In genomic region chr19:46786236-46787039, GRCh38 we compare ENCODE assay signal across 8 cellular contexts. TPM values are rescaled to one million over a fixed set of nuclear protein-coding genes. Genes with fewer than 3 reads are reported as not detected.
DNase-seq lines count a peak whose midpoint lies in the region; ATAC-seq and TF ChIP-seq lines count a peak whose summit lies in the region.

No MANE protein-coding gene starts in this region.

- no peaks in the 10 kb centered on the region for H3K9me3 Mint-ChIP-seq in T-cell
- no peaks in the 10 kb centered on the region for H3K9me3 Mint-ChIP-seq in activated naive CD8-positive, alpha-beta T cell treated with anti-CD3 and anti-CD28 coated beads, Interleukin-2, amount 50 U/mL, for 24 hours

- no peak for TF ChIP-seq CTCF in KMS-11 (conservative IDR thresholded peaks at IDR 0.05; ENCODE audit: low read depth, low read length)

- no peaks in the 10 kb centered on the region for H3K9me3 ChIP-seq in right cardiac atrium (ENCODE audit: control insufficient read depth, low read length)

- ATAC-seq in T-cell (replicated peaks in 1 of 4): peak; percentile 68 to 70 (median 69)
- ATAC-seq in activated naive CD8-positive, alpha-beta T cell treated with anti-CD3 and anti-CD28 coated beads, Interleukin-2, amount 50 U/mL, for 24 hours: peak; percentile 76
- peak; percentile 60 to 77 for ATAC-seq in right cardiac atrium
- peak; percentile 58 for ATAC-seq in sciatic nerve
- ATAC-seq in GM19023 (IDR thresholded peaks at IDR 0.05; ENCODE audit: unreplicated experiment): no peak

- peaks cover 38% of the 10 kb centered on the region for H4K20me1 ChIP-seq in KMS-11 (ENCODE audit: insufficient read depth)

- peaks cover 70% of the 10 kb centered on the region for H3K79me2 ChIP-seq in KMS-11 (ENCODE audit: insufficient read depth, low read depth)

- peak overlapping the region; percentile 90 to 91 for H3K27ac Mint-ChIP-seq in T-cell
- peak overlapping the region; percentile 98 for H3K27ac Mint-ChIP-seq in activated naive CD8-positive, alpha-beta T cell treated with anti-CD3 and anti-CD28 coated beads, Interleukin-2, amount 50 U/mL, for 24 hours

- no peaks in the 10 kb centered on the region for H3K27me3 Mint-ChIP-seq in T-cell
- H3K27me3 Mint-ChIP-seq in activated naive CD8-positive, alpha-beta T cell treated with anti-CD3 and anti-CD28 coated beads, Interleukin-2, amount 50 U/mL, for 24 hours: no peaks in the 10 kb centered on the region

- peaks cover 8% of the 10 kb centered on the region; the same call in 1 of the 2 replicates for H3K36me3 ChIP-seq in KMS-11 (ENCODE audit: insufficient read depth)

- TF ChIP-seq POLR2A in GM18526 (IDR thresholded peaks at IDR 0.05; ENCODE audit: extremely low read depth, insufficient read length): peak; percentile 38

- peaks cover 51 to 66% (median 66%) of the 10 kb centered on the region in 3 donors for H3K4me1 Mint-ChIP-seq in T-cell
- peaks cover 47% of the 10 kb centered on the region for H3K4me1 Mint-ChIP-seq in activated naive CD8-positive, alpha-beta T cell treated with anti-CD3 and anti-CD28 coated beads, Interleukin-2, amount 50 U/mL, for 24 hours

- 12% methylated on average over 20 of the region's 20 CpGs for WGBS in right cardiac atrium

- H3K4me2 ChIP-seq in KMS-11: peak overlapping the region; percentile 86

- peaks cover 17% of the 10 kb centered on the region for H3K36me3 Mint-ChIP-seq in T-cell
- peaks cover 57% of the 10 kb centered on the region for H3K36me3 Mint-ChIP-seq in activated naive CD8-positive, alpha-beta T cell treated with anti-CD3 and anti-CD28 coated beads, Interleukin-2, amount 50 U/mL, for 24 hours (ENCODE audit: low read depth)

- H3K4me3 ChIP-seq in KMS-11 (IDR thresholded peaks at IDR 0.05; ENCODE audit: insufficient read depth, low read depth, low read length) (no peak overlapping the region), right cardiac atrium (ENCODE audit: low read length) (peak overlapping the region; percentile 54)

- intact Hi-C loops in right cardiac atrium (cut with DNase I) (no loop called here), sciatic nerve (cut with DNase I) (no loop called here)

- H3K9ac ChIP-seq in KMS-11: peak overlapping the region; percentile 99

- H3K27me3 ChIP-seq in KMS-11 (ENCODE audit: insufficient read depth, low read depth): no peaks in the 10 kb centered on the region
- H3K27me3 ChIP-seq in right cardiac atrium (ENCODE audit: control insufficient read depth, insufficient read depth): no peaks in the 10 kb centered on the region

- H3K4me1 ChIP-seq in KMS-11 (ENCODE audit: low read depth, poor library complexity, severe bottlenecking) (peaks cover 32% of the 10 kb centered on the region), right cardiac atrium (ENCODE audit: control insufficient read depth, insufficient read depth, low read length) (peaks cover 19% of the 10 kb centered on the region)

- H3K27ac ChIP-seq in KMS-11: peak overlapping the region; percentile 98
- H3K27ac ChIP-seq in right cardiac atrium (ENCODE audit: low read length): peak overlapping the region; percentile 93

- H3K4me3 Mint-ChIP-seq in T-cell: peak overlapping the region; percentile 86 to 92 (median 88)
- H3K4me3 Mint-ChIP-seq in activated naive CD8-positive, alpha-beta T cell treated with anti-CD3 and anti-CD28 coated beads, Interleukin-2, amount 50 U/mL, for 24 hours: peak overlapping the region; percentile 97

- CTCF ChIA-PET in T-cell (lab: Charles Lee): interaction anchor here in 1 of 2 donors (2.5 kb wide), 1 partner anchor 54 kb away, joined by 13 read pairs; no protein-coding TSS in a partner anchor

- DNase-seq in T-cell (peak; percentile 43 to 76 (median 61)), right cardiac atrium (peak; percentile 84 to 91 (median 87)), sciatic nerve (ENCODE audit: low spot score) (peak; percentile 77), putamen (ENCODE audit: low spot score) (no peak)
- peak; percentile 86 for DNase-seq in activated naive CD8-positive, alpha-beta T cell treated with anti-CD3 and anti-CD28 coated beads, Interleukin-2, amount 50 U/mL, for 24 hours

- peak overlapping the region; percentile 38; the same call in 1 of the 2 replicates for H2AFZ ChIP-seq in KMS-11 (ENCODE audit: low read depth)

- POLR2A ChIA-PET in T-cell (lab: Charles Lee): interaction anchor here in 1 of 2 donors (0.6 kb wide), 1 partner anchor 10 kb away, joined by 7 read pairs; no protein-coding TSS in a partner anchor

RNA-seq across cellular contexts. Expression of gene SLC1A5, which starts 2.0 kb away (rescaled TPM):
- total RNA-seq in T-cell (10 to 100 TPM in 4 of 5 donors, 1 to 10 TPM in 1; 7.6 to 50.5 (median 47.7) TPM), right cardiac atrium (10 to 100 TPM; 16.9 to 45.6 (median 24.7) TPM), sciatic nerve (71.0 TPM)
- polyA plus RNA-seq in right cardiac atrium: 15.9 TPM

RNA-seq across cellular contexts. Expression of gene STRN4, which starts 40.2 kb away (rescaled TPM):
- 100 to 1,000 TPM in 3 of 5 donors, 10 to 100 TPM in 2; 85.2 to 123 (median 101) TPM for total RNA-seq in T-cell
- 10 to 100 TPM; 49.0 to 69.8 (median 54.7) TPM for total RNA-seq in right cardiac atrium
- 39.3 TPM for polyA plus RNA-seq in right cardiac atrium
- 70.5 TPM for total RNA-seq in sciatic nerve

RNA-seq across cellular contexts. Expression of gene FKRP, which starts 40.6 kb away (rescaled TPM):
- 10 to 100 TPM; 17.8 to 35.3 (median 23.6) TPM for total RNA-seq in T-cell
- 10 to 100 TPM; 15.0 to 22.7 (median 21.0) TPM for total RNA-seq in right cardiac atrium
- polyA plus RNA-seq in right cardiac atrium: 15.9 TPM
- total RNA-seq in sciatic nerve: 25.2 TPM
